In genomic region chr7:26157520-26158105, GRCh38 we compare ENCODE assay signal across 1 cellular context.
TF ChIP-seq lines count a peak whose summit lies in the region.

No MANE protein-coding gene starts in this region.

TF ChIP-seq in endothelial cell of umbilical vein, 7 proteins besides CTCF, POLR2A, EP300 and RAD21:
- no peak for TF ChIP-seq EZH2 (IDR thresholded peaks at IDR 0.05; ENCODE audit: borderline replicate concordance, low read depth, low read length, severe bottlenecking)
- no peak for TF ChIP-seq FOS (IDR thresholded peaks at IDR 0.05; ENCODE audit: borderline replicate concordance, insufficient read depth, low read length)
- no peak for TF ChIP-seq MAX (IDR thresholded peaks at IDR 0.05; ENCODE audit: insufficient read depth, insufficient read length)
- TF ChIP-seq JUN (IDR thresholded peaks at IDR 0.05; ENCODE audit: borderline replicate concordance, insufficient read depth, insufficient read length, low read depth): no peak
- no peak for TF ChIP-seq GATA2 (IDR thresholded peaks at IDR 0.05; ENCODE audit: insufficient read depth, insufficient read length, low read depth, low read length)
- no peak for TF ChIP-seq POLR2AphosphoS5 (IDR thresholded peaks at IDR 0.05; ENCODE audit: insufficient read depth, low read depth, low read length)
- TF ChIP-seq MYC (IDR thresholded peaks at IDR 0.05; ENCODE audit: low read depth, low read length): no peak
